Comparison of ENCODE assay signal across 7 cellular contexts in genomic region chrX:11703855-11704254, GRCh38. TPM values are rescaled to one million over a fixed set of nuclear protein-coding genes. Genes with fewer than 3 reads are reported as not detected.
"Had no signal": no experiment of that assay in that cellular context is flagged by ENCODE, and none has a peak within 500 bp of the region (broad histone marks: within the 10 kb centered on the region; RNA-seq: fewer than 3 reads in every experiment).

No MANE protein-coding gene starts in this region.

- H3K4me3 Mint-ChIP-seq: IgD-negative memory B cell had no signal

- H3K36me3 Mint-ChIP-seq: IgD-negative memory B cell had no signal

- H3K27ac Mint-ChIP-seq: IgD-negative memory B cell had no signal

- DNase-seq: IMR-90, KBM-7 had no signal

- H3K4me3 ChIP-seq: K562 had no signal

- ATAC-seq: HepG2, K562 had no signal

- H3K9me3 Mint-ChIP-seq: IgD-negative memory B cell had no signal

- H3K4me1 Mint-ChIP-seq: IgD-negative memory B cell had no signal

- H3K27ac ChIP-seq: HL-60 had no signal

RNA-seq across cellular contexts. Expression of gene ARHGAP6, which starts 38.1 kb away (rescaled TPM):
- total RNA-seq: HT-29 had no signal
- polyA plus RNA-seq: HepG2 had no signal
